ENCODE assay signal across 1 cellular context in genomic region chr16:57277586-57277985, GRCh38.
TF ChIP-seq lines count a peak whose summit lies in the region.

No MANE protein-coding gene starts in this region.

TF ChIP-seq in HepG2, 621 proteins besides CTCF, POLR2A, EP300 and RAD21:
- TF ChIP-seq ZBTB26 (CRISPR knock-in tag; IDR thresholded peaks at IDR 0.05; ENCODE audit: borderline replicate concordance) (0 out of 2 replicates have a peak, but pooled peaks have one; percentile 16), ZNF292 (CRISPR knock-in tag; IDR thresholded peaks at IDR 0.05; ENCODE audit: borderline replicate concordance, low read depth) (no peak)
